ENCODE assay signal across 2 cellular contexts in the genomic region with DNA sequence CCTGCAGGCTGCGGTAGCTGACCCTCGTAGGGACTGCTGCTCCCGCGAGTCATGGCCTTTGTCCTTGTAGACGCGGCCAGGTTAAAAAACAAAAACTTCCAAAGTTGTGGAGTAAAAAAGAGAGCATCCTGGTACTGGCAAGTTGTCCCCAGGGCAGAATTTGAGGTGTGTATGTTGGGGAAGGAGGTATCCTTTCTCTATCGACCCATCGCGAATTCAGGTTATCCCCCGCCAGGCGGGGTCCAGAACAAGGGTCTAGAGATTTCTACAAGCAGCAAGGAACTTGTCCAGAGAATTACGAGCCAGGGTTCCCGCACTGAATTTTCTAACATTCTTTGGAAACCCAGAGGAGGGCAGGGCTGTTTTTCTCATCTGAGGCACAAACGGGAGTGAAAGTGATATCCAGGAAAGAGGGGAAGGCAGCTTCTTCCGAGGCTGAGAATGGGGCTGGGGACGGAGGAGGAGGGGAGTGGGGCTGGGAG.
TF ChIP-seq lines count a peak whose summit lies in the region.

No MANE protein-coding gene starts in this region.

TF ChIP-seq in H1, 55 proteins besides CTCF, POLR2A, EP300 and RAD21:
- no peak for TF ChIP-seq MAFK (IDR thresholded peaks at IDR 0.05; ENCODE audit: low read depth, low read length)
- TF ChIP-seq TBP (IDR thresholded peaks at IDR 0.05; ENCODE audit: low read depth, low read length) = no peak
- TF ChIP-seq RNF2 (IDR thresholded peaks at IDR 0.05; ENCODE audit: borderline replicate concordance, low read depth, low read length, missing control alignments, poor library complexity, severe bottlenecking) = peak; percentile 77
- peak; percentile 3 for TF ChIP-seq KDM4A (IDR thresholded peaks at IDR 0.05; ENCODE audit: low read depth, low read length, severe bottlenecking)
- peak; percentile 52 for TF ChIP-seq EZH2 (IDR thresholded peaks at IDR 0.05; ENCODE audit: low read depth, low read length, severe bottlenecking)

TF ChIP-seq in neural cell, 6 proteins besides CTCF, POLR2A, EP300 and RAD21:
- no peak for TF ChIP-seq MXI1 (conservative IDR thresholded peaks at IDR 0.05; ENCODE audit: poor library complexity, severe bottlenecking)
- no peak for TF ChIP-seq TAF1 (IDR thresholded peaks at IDR 0.05; ENCODE audit: low read depth)
- TF ChIP-seq, protein P1, sequence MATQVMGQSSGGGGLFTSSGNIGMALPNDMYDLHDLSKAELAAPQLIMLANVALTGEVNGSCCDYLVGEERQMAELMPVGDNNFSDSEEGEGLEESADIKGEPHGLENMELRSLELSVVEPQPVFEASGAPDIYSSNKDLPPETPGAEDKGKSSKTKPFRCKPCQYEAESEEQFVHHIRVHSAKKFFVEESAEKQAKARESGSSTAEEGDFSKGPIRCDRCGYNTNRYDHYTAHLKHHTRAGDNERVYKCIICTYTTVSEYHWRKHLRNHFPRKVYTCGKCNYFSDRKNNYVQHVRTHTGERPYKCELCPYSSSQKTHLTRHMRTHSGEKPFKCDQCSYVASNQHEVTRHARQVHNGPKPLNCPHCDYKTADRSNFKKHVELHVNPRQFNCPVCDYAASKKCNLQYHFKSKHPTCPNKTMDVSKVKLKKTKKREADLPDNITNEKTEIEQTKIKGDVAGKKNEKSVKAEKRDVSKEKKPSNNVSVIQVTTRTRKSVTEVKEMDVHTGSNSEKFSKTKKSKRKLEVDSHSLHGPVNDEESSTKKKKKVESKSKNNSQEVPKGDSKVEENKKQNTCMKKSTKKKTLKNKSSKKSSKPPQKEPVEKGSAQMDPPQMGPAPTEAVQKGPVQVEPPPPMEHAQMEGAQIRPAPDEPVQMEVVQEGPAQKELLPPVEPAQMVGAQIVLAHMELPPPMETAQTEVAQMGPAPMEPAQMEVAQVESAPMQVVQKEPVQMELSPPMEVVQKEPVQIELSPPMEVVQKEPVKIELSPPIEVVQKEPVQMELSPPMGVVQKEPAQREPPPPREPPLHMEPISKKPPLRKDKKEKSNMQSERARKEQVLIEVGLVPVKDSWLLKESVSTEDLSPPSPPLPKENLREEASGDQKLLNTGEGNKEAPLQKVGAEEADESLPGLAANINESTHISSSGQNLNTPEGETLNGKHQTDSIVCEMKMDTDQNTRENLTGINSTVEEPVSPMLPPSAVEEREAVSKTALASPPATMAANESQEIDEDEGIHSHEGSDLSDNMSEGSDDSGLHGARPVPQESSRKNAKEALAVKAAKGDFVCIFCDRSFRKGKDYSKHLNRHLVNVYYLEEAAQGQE (IDR thresholded peaks at IDR 0.05; ENCODE audit: borderline replicate concordance) = no peak
- no peak for TF ChIP-seq POLR2AphosphoS5 (IDR thresholded peaks at IDR 0.05)
- no peak for TF ChIP-seq SMC3 (conservative IDR thresholded peaks at IDR 0.05; ENCODE audit: poor library complexity)
- TF ChIP-seq EZH2 (IDR thresholded peaks at IDR 0.05; ENCODE audit: borderline replicate concordance, insufficient read depth, low read length, poor library complexity, severe bottlenecking) = no peak
